18 cellular contexts compared by ENCODE assay signal in the genomic region with DNA sequence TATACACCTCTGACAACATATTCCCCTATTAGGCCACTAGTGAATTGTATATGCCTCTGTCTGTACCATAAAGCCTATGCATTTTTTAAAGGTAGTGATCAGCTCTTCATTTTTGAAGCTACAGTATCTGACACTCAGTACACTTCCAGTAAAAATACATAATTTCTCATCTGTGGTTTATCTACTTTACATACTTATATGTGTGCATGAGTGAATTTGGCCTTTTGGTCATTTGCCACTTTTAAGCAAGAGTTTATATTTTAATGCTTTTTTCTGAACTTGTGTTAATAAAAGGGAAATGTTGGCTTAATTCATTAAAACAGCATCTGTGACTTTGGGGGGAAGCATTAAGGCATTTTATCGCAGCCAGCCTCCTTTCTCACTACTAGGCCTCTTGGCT. TPM values are rescaled to one million over a fixed set of nuclear protein-coding genes. Genes with fewer than 3 reads are reported as not detected.
A peak's percentile ranks its signal among the peaks of the same experiment; 100 is the strongest.
DNase-seq lines count a peak whose midpoint lies in the region; ATAC-seq and TF ChIP-seq lines count a peak whose summit lies in the region.
"Had no signal": no experiment of that assay in that cellular context is flagged by ENCODE, and none has a peak within 500 bp of the region (broad histone marks: within the 10 kb centered on the region; RNA-seq: fewer than 3 reads in every experiment).

No MANE protein-coding gene starts in this region.

- peak overlapping the region; percentile 89 for H3K27ac Mint-ChIP-seq in T-helper 17 cell
- H3K27ac Mint-ChIP-seq in naive B cell, result peak overlapping the region in 4 of 6 donors; percentile 35 to 83 (median 56)
- no peak overlapping the region for H3K27ac Mint-ChIP-seq in Caco-2 (ENCODE audit: unreplicated experiment)

- no peak overlapping the region for H3K9ac ChIP-seq in smooth muscle cell (ENCODE audit: low read depth)
- H3K9ac ChIP-seq: parathyroid adenoma had no signal

- DNase-seq in DMS 273 (lab: John Stamatoyannopoulos, UW; ENCODE audit: unreplicated experiment), result peak; percentile 16
- no peak for DNase-seq in DMS 273 treated with DMSO at 0.1 percent for 48 hours (lab: John Stamatoyannopoulos, UW)
- no peak for DNase-seq in GM12865 (ENCODE audit: low read depth)
- no peak for DNase-seq in T-helper 17 cell
- DNase-seq in naive B cell, result no peak
- DNase-seq in smooth muscle cell (lab: John Stamatoyannopoulos, UW; ENCODE audit: unreplicated experiment), result no peak
- DNase-seq in Caco-2, result no peak
- DNase-seq: activated CD4-positive, alpha-beta T cell treated with anti-CD3 and anti-CD28 coated beads, Interleukin-2, amount 50 U/mL, for 4 hours; activated effector memory CD4-positive, alpha-beta T cell treated with anti-CD3 and anti-CD28 coated beads, Interleukin-2, amount 50 U/mL, for 16 hours; C1 segment of cervical spinal cord; foreskin keratinocyte; GOT3; SHP77 treated with DMSO at 0.1 percent for 48 hours; stimulated activated naive CD4-positive, alpha-beta T cell treated with Interleukin-2 at 50 U/mL for 16 hours; upper lobe of right lung had no signal

- ATAC-seq in T-helper 17 cell (no peak), naive B cell (ENCODE audit: low read depth in 2 of 2) (no peak), HG02981 (IDR thresholded peaks at IDR 0.05; ENCODE audit: unreplicated experiment) (no peak)
- ATAC-seq: foreskin keratinocyte, upper lobe of right lung had no signal

- H3K36me3 ChIP-seq in smooth muscle cell (ENCODE audit: low read depth) (peaks cover 7% of the 10 kb centered on the region), Caco-2 (ENCODE audit: control insufficient read depth, insufficient read depth, low read length) (no peaks in the 10 kb centered on the region)
- H3K36me3 ChIP-seq: upper lobe of right lung had no signal

- TF ChIP-seq CTCF in GM12865 (IDR thresholded peaks at IDR 0.05; ENCODE audit: insufficient read depth, low read depth, low read length, missing control alignments), result no peak
- no peak for TF ChIP-seq CTCF in smooth muscle cell (IDR thresholded peaks at IDR 0.05; ENCODE audit: borderline replicate concordance, insufficient read depth, poor library complexity, severe bottlenecking)
- TF ChIP-seq CTCF in Caco-2 (IDR thresholded peaks at IDR 0.05; ENCODE audit: insufficient read depth in 1 of 2, low read depth in 1 of 2, low read length in 1 of 2, severe bottlenecking in 1 of 2, unreplicated experiment in 1 of 2), result no peak

- WGBS in smooth muscle cell (ENCODE audit: low lambda C conversion rate), result 90% methylated on average over 1 of the region's 1 CpG

- no TSS peak for BruUV-seq in Caco-2 (replicated peaks; lab: Mats Ljungman, UMichigan)

- H3K4me1 ChIP-seq in smooth muscle cell (ENCODE audit: low read depth), result no peaks in the 10 kb centered on the region
- no peaks in the 10 kb centered on the region for H3K4me1 ChIP-seq in Caco-2
- H3K4me1 ChIP-seq: foreskin keratinocyte, parathyroid adenoma, upper lobe of right lung had no signal

- H3K9me3 ChIP-seq in T-helper 17 cell (ENCODE audit: control insufficient read depth, low read length, poor library complexity, severe bottlenecking) (no peaks in the 10 kb centered on the region), smooth muscle cell (replicated peaks; ENCODE audit: low read depth) (no peaks in the 10 kb centered on the region), Caco-2 (no peaks in the 10 kb centered on the region)
- H3K9me3 ChIP-seq: upper lobe of right lung had no signal

- CTCF ChIA-PET in Caco-2 (lab: Charles Lee), result no interaction called here

- H3K27me3 Mint-ChIP-seq in T-helper 17 cell (no peaks in the 10 kb centered on the region), naive B cell (no peaks in the 10 kb centered on the region), Caco-2 (ENCODE audit: insufficient read depth, unreplicated experiment) (no peaks in the 10 kb centered on the region)

- H3K4me3 ChIP-seq in GM12865 (ENCODE audit: low read depth, low read length) (peak overlapping the region; percentile 68), smooth muscle cell (no peak overlapping the region), Caco-2 (ENCODE audit: low read depth, low read length) (no peak overlapping the region)
- H3K4me3 ChIP-seq: upper lobe of right lung had no signal

- H3K36me3 Mint-ChIP-seq in T-helper 17 cell (ENCODE audit: low read depth) (peaks cover 4% of the 10 kb centered on the region), naive B cell (peaks cover 8 to 9% of the 10 kb centered on the region in 2 donors), Caco-2 (ENCODE audit: insufficient read depth, unreplicated experiment) (no peaks in the 10 kb centered on the region)

- H3K27ac ChIP-seq in smooth muscle cell (ENCODE audit: low read depth), result no peak overlapping the region
- H3K27ac ChIP-seq: 22Rv1, foreskin keratinocyte, parathyroid adenoma, upper lobe of right lung had no signal

- POLR2A ChIA-PET in Caco-2 (lab: Charles Lee), result no interaction called here

- H2AFZ ChIP-seq in smooth muscle cell (ENCODE audit: low read depth), result no peak overlapping the region
- H2AFZ ChIP-seq: parathyroid adenoma had no signal

- H3K4me1 Mint-ChIP-seq in T-helper 17 cell (peaks cover 34% of the 10 kb centered on the region), naive B cell (peaks cover 27 to 57% (median 40%) of the 10 kb centered on the region in 3 donors), Caco-2 (ENCODE audit: low read depth, unreplicated experiment) (no peaks in the 10 kb centered on the region)

- H3K4me2 ChIP-seq in smooth muscle cell, result no peak overlapping the region

- H3F3A ChIP-seq in smooth muscle cell (ENCODE audit: low read depth), result peaks cover 6% of the 10 kb centered on the region

- H3K4me3 Mint-ChIP-seq in T-helper 17 cell, result peak overlapping the region; percentile 19
- H3K4me3 Mint-ChIP-seq in naive B cell, result peak overlapping the region in 3 of 8 donors; percentile 13 to 55 (median 28)
- no peak overlapping the region for H3K4me3 Mint-ChIP-seq in Caco-2 (ENCODE audit: unreplicated experiment)

- H3K79me2 ChIP-seq in smooth muscle cell (ENCODE audit: low read depth), result no peaks in the 10 kb centered on the region
- H3K79me2 ChIP-seq: parathyroid adenoma had no signal

- no peaks in the 10 kb centered on the region for H3K27me3 ChIP-seq in smooth muscle cell (ENCODE audit: low read depth)
- H3K27me3 ChIP-seq in Caco-2 (replicated peaks; ENCODE audit: control insufficient read depth, insufficient read depth, low read length), result no peaks in the 10 kb centered on the region
- H3K27me3 ChIP-seq: foreskin keratinocyte, upper lobe of right lung had no signal

- H3K9me3 Mint-ChIP-seq in naive B cell (no peaks in the 10 kb centered on the region), Caco-2 (ENCODE audit: unreplicated experiment) (no peaks in the 10 kb centered on the region)

- intact Hi-C loops in Caco-2 (cut with micrococcal nuclease; ENCODE audit: unreplicated experiment), result loop anchor here (5.0 kb wide), 1 partner anchor 33 kb away; no protein-coding TSS in a partner anchor

- H4K20me1 ChIP-seq in smooth muscle cell (ENCODE audit: low read depth), result no peaks in the 10 kb centered on the region

RNA-seq across cellular contexts. Expression of a gene that starts 47.8 kb away (rescaled TPM):
- total RNA-seq in T-helper 17 cell (10 to 100 TPM; 27.5 to 29.0 TPM), smooth muscle cell (53.6 and 69.8 TPM in 2 replicates), Caco-2 (2022) (0.61 and 0.72 TPM in 2 replicates)
- polyA plus RNA-seq in naive B cell (ENCODE audit: low read depth in 6 of 6) (10 to 100 TPM; 15.3 to 29.7 (median 22.0) TPM), smooth muscle cell (23.5 and 35.0 TPM in 2 replicates)

Comparison
In these comparisons a context has a peak if more than half of its experiments do, and no peak if none do; other contexts are left out.
1. RNA of a gene that starts 47.8 kb away (total RNA-seq): 53.6 to 69.8 TPM in smooth muscle cell and 27.5 to 29.0 TPM in T-helper 17 cell; 0.61 to 0.72 TPM in Caco-2; every median in the first group is over 10 times any median in the second.